Comparison of ENCODE assay signal across 1 cellular context in the genomic region with DNA sequence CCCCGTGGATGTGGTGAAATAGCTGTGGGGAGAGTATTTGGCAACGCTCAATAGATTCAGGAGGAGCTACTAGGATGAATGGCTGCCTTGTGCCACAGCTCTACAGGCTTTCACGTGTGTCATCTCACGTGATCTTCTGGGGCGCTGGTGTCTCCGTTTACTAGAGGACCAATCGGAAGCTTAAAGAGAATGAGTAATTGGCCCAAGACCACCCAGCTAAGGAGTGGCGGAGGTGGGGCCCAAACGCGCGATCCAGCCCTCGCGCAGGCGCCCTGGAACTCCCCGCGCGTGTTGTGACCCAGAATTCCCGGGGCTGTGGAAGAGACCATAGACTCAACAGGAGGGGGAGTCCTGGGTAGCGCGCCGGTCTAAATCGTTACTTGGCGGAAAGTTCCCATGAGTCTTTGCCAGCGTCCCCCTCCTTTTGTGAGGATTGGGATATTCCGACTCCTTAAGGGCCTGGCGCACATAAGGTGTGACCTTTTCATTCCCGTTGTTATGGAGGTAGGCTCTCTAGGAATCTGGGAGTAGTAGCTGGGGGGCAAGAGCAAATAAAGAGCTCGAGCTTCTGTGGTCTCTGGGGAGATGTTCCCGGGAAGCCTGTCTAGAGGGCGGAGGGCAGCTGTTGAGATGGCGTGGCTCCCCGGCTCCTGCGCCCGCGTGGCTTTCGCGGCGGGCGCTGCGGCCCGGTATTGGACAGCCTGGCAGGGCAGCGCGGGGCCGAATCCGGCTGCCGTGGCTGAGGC.
TF ChIP-seq lines count a peak whose summit lies in the region.

No MANE protein-coding gene starts in this region.

TF ChIP-seq in HCT116, 20 proteins besides CTCF, POLR2A, EP300 and RAD21 (continued from another document):
- TF ChIP-seq, protein P1, sequence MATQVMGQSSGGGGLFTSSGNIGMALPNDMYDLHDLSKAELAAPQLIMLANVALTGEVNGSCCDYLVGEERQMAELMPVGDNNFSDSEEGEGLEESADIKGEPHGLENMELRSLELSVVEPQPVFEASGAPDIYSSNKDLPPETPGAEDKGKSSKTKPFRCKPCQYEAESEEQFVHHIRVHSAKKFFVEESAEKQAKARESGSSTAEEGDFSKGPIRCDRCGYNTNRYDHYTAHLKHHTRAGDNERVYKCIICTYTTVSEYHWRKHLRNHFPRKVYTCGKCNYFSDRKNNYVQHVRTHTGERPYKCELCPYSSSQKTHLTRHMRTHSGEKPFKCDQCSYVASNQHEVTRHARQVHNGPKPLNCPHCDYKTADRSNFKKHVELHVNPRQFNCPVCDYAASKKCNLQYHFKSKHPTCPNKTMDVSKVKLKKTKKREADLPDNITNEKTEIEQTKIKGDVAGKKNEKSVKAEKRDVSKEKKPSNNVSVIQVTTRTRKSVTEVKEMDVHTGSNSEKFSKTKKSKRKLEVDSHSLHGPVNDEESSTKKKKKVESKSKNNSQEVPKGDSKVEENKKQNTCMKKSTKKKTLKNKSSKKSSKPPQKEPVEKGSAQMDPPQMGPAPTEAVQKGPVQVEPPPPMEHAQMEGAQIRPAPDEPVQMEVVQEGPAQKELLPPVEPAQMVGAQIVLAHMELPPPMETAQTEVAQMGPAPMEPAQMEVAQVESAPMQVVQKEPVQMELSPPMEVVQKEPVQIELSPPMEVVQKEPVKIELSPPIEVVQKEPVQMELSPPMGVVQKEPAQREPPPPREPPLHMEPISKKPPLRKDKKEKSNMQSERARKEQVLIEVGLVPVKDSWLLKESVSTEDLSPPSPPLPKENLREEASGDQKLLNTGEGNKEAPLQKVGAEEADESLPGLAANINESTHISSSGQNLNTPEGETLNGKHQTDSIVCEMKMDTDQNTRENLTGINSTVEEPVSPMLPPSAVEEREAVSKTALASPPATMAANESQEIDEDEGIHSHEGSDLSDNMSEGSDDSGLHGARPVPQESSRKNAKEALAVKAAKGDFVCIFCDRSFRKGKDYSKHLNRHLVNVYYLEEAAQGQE (IDR thresholded peaks at IDR 0.05; ENCODE audit: low read depth): no peak
- TF ChIP-seq, protein P2, sequence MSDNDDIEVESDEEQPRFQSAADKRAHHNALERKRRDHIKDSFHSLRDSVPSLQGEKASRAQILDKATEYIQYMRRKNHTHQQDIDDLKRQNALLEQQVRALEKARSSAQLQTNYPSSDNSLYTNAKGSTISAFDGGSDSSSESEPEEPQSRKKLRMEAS (IDR thresholded peaks at IDR 0.05): peak; percentile 94
- peak; percentile 95 for TF ChIP-seq SP1 (IDR thresholded peaks at IDR 0.05; ENCODE audit: low read depth)
- peak; percentile 69 for TF ChIP-seq TCF7L2 (IDR thresholded peaks at IDR 0.05; ENCODE audit: borderline replicate concordance, extremely low read depth, insufficient read depth, insufficient read length)
- peak; percentile 98 for TF ChIP-seq SIN3A (IDR thresholded peaks at IDR 0.05; ENCODE audit: low read depth)
- peak; percentile 91 for TF ChIP-seq JUND (IDR thresholded peaks at IDR 0.05)
- peak; percentile 86; the same call in 1 of the 2 replicates for TF ChIP-seq SRF (IDR thresholded peaks at IDR 0.05; ENCODE audit: low read depth)
- no peak for TF ChIP-seq EZH2 (IDR thresholded peaks at IDR 0.05)
- no peak for TF ChIP-seq CEBPB (IDR thresholded peaks at IDR 0.05; ENCODE audit: low read depth)
- TF ChIP-seq ZFX (IDR thresholded peaks at IDR 0.05): peak; percentile 77; the same call in 1 of the 2 replicates
- no peak for TF ChIP-seq ZNF274 (IDR thresholded peaks at IDR 0.05; ENCODE audit: low read depth, low read length)
